Comparison of ENCODE assay signal across 8 cellular contexts in the genomic region with DNA sequence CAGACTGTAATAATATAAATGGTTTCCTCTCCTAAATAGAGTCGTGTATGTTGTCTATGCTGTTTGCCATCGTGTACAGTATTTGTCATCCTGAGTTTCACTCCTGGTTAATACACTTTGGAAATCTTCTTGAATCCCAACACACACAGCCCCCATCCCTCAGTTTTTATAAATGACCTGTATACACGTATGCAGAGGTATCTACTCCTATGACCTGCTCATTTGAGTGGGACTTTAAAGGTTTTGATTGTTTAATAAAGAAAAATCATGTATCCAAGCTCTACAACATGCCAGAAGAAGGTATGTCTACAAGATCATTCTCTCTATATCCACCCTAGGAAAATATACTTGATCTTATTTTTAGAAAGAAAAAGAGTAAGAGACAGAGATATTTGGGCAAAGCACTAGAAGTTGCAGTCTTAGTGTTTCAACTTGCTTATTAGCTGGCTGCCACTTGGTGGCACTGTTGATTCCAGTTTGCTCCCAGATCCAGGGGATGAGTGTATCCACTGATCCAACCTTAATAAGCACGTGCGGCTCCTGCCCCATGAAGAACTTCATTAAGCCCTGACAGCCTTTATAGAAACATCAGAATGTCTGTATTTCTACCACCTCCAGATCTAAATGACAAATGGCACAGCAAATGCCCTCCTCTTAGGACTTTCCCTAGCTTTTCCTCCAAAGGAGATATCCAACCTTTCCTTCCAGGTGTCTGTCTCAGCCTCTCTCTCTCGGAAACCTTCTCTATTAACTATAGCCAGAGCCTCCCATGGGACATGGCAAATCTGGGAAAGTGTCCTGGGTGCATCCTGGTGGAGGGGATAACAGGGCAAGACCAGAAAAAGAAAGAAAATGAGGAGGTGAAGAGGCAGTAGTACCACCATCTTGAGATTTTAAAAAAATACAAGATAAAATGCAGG.
DNase-seq lines count a peak whose midpoint lies in the region; ATAC-seq and TF ChIP-seq lines count a peak whose summit lies in the region.

No MANE protein-coding gene starts in this region.

- H3K9me3 ChIP-seq in DOHH2 (ENCODE audit: control insufficient read depth, insufficient read depth, low read length) (no peaks in the 10 kb centered on the region), MM.1S (replicated peaks; ENCODE audit: insufficient read depth, low read length) (no peaks in the 10 kb centered on the region), SJSA1 (replicated peaks) (no peaks in the 10 kb centered on the region), aorta (ENCODE audit: control insufficient read depth, low read length) (no peaks in the 10 kb centered on the region)

- no peak overlapping the region for H4K5ac ChIP-seq in mesendoderm (ENCODE audit: low read length)

- H3K4me3 ChIP-seq in DOHH2 (ENCODE audit: low read length), result no peak overlapping the region
- H3K4me3 ChIP-seq in MM.1S (ENCODE audit: low read length), result no peak overlapping the region
- no peak overlapping the region for H3K4me3 ChIP-seq in SJSA1
- no peak overlapping the region for H3K4me3 ChIP-seq in mesendoderm (ENCODE audit: low read length)
- H3K4me3 ChIP-seq in aorta (ENCODE audit: low read length in 2 of 2), result no peak overlapping the region

- H4K8ac ChIP-seq in mesendoderm (ENCODE audit: low read depth, low read length), result no peak overlapping the region

- peaks cover 9% of the 10 kb centered on the region; the same call in 1 of the 2 replicates for H3K27me3 ChIP-seq in DOHH2 (ENCODE audit: control insufficient read depth, low read length)
- H3K27me3 ChIP-seq in MM.1S (replicated peaks; ENCODE audit: insufficient read depth, low read length), result no peaks in the 10 kb centered on the region
- no peaks in the 10 kb centered on the region for H3K27me3 ChIP-seq in SJSA1 (replicated peaks)
- no peaks in the 10 kb centered on the region for H3K27me3 ChIP-seq in mesendoderm (ENCODE audit: insufficient read depth, low read length, poor library complexity)
- no peaks in the 10 kb centered on the region for H3K27me3 ChIP-seq in aorta (ENCODE audit: control insufficient read depth in 1 of 2, insufficient read depth in 2 of 2, low read length in 1 of 2)

- no peak overlapping the region for H2BK15ac ChIP-seq in mesendoderm (replicated peaks; ENCODE audit: low read depth)

- peak; percentile 73 for TF ChIP-seq CTCF in DOHH2 (IDR thresholded peaks at IDR 0.05; ENCODE audit: low read depth, low read length, poor library complexity, severe bottlenecking)
- TF ChIP-seq CTCF in MM.1S (IDR thresholded peaks at IDR 0.05; ENCODE audit: low read length), result peak; percentile 74

- H3K4ac ChIP-seq in mesendoderm (ENCODE audit: low read depth, low read length), result no peak overlapping the region

- no peaks in the 10 kb centered on the region for H3K79me1 ChIP-seq in mesendoderm (ENCODE audit: low read length)

- no peak overlapping the region for H2AK5ac ChIP-seq in mesendoderm (ENCODE audit: low read length)

- no peaks in the 10 kb centered on the region for H4K20me1 ChIP-seq in DOHH2 (ENCODE audit: control insufficient read depth, insufficient read depth, low read depth, low read length)
- no peaks in the 10 kb centered on the region for H4K20me1 ChIP-seq in MM.1S (ENCODE audit: insufficient read depth, low read length)

- no peak overlapping the region for H2BK120ac ChIP-seq in mesendoderm (ENCODE audit: low read depth, low read length)

- DNase-seq in MM.1S (peak; percentile 55), SJSA1 (ENCODE audit: low read depth in 1 of 2, low spot score in 2 of 2) (peak; percentile 44 to 58), epidermal melanocyte (ENCODE audit: insufficient read length, low spot score) (peak; percentile 37), mesendoderm (peak; percentile 82), aorta (peak in 1 of 2 donors; percentile 54), amniotic stem cell (lab: John Stamatoyannopoulos, UW) (no peak)

- H3K79me2 ChIP-seq in DOHH2 (ENCODE audit: control insufficient read depth, low read length) (no peaks in the 10 kb centered on the region), MM.1S (ENCODE audit: low read length) (no peaks in the 10 kb centered on the region), mesendoderm (ENCODE audit: control insufficient read depth, insufficient read depth, low read length) (no peaks in the 10 kb centered on the region)

- H3K27ac ChIP-seq in DOHH2 (ENCODE audit: low read depth, low read length) (no peak overlapping the region), MM.1S (ENCODE audit: low read length) (no peak overlapping the region), SJSA1 (no peak overlapping the region), mesendoderm (ENCODE audit: low read depth, low read length) (no peak overlapping the region), aorta (ENCODE audit: low read depth in 1 of 2, low read length in 2 of 2) (no peak overlapping the region)

- H3K23ac ChIP-seq in mesendoderm (ENCODE audit: low read length), result no peak overlapping the region

- H3F3A ChIP-seq in DOHH2 (ENCODE audit: control insufficient read depth, insufficient read depth) (no peaks in the 10 kb centered on the region), MM.1S (ENCODE audit: insufficient read depth, low read length) (no peaks in the 10 kb centered on the region)

- peak; percentile 74 for ATAC-seq in GM21619 (IDR thresholded peaks at IDR 0.05; ENCODE audit: unreplicated experiment)
- ATAC-seq in aorta (ENCODE audit: low FRiP score), result peak; percentile 74

- H3K18ac ChIP-seq in mesendoderm (ENCODE audit: low read length), result no peak overlapping the region

- H3K36me3 ChIP-seq in DOHH2 (ENCODE audit: control insufficient read depth, low read length) (no peaks in the 10 kb centered on the region), MM.1S (replicated peaks; ENCODE audit: insufficient read depth, low read length) (no peaks in the 10 kb centered on the region), SJSA1 (no peaks in the 10 kb centered on the region), mesendoderm (ENCODE audit: control insufficient read depth, insufficient read depth, low read length) (no peaks in the 10 kb centered on the region), aorta (ENCODE audit: control insufficient read depth in 1 of 2, insufficient read depth in 2 of 2, low read length in 1 of 2) (no peaks in the 10 kb centered on the region)

- H3K9ac ChIP-seq in MM.1S (ENCODE audit: low read length) (no peak overlapping the region), mesendoderm (ENCODE audit: low read length) (no peak overlapping the region)

- H3K4me2 ChIP-seq in DOHH2 (ENCODE audit: low read length) (no peak overlapping the region), MM.1S (ENCODE audit: low read depth, low read length) (no peak overlapping the region), mesendoderm (ENCODE audit: low read length) (no peak overlapping the region)

- H3K9me2 ChIP-seq in DOHH2 (replicated peaks; ENCODE audit: control insufficient read depth, low read length) (no peaks in the 10 kb centered on the region), MM.1S (replicated peaks; ENCODE audit: insufficient read depth, low read length) (no peaks in the 10 kb centered on the region)

- intact Hi-C loops in aorta (cut with DNase I), result loop anchor here in 1 of 2 donors (5.0 kb wide), 1 partner anchor 1909 kb away; no protein-coding TSS in a partner anchor

- no peaks in the 10 kb centered on the region for H3K4me1 ChIP-seq in DOHH2 (ENCODE audit: control insufficient read depth, low read length)
- H3K4me1 ChIP-seq in MM.1S (ENCODE audit: low read length), result no peaks in the 10 kb centered on the region
- H3K4me1 ChIP-seq in SJSA1 (replicated peaks), result no peaks in the 10 kb centered on the region
- H3K4me1 ChIP-seq in mesendoderm (ENCODE audit: control insufficient read depth, low read depth, low read length), result no peaks in the 10 kb centered on the region
- H3K4me1 ChIP-seq in aorta (ENCODE audit: control insufficient read depth in 1 of 2, insufficient read depth in 2 of 2, low read length in 2 of 2), result no peaks in the 10 kb centered on the region

- no peak overlapping the region for H2AFZ ChIP-seq in MM.1S (ENCODE audit: low read length)

- no peak overlapping the region for H3K56ac ChIP-seq in mesendoderm (ENCODE audit: low read length)

- WGBS in mesendoderm (ENCODE audit: extremely low coverage, insufficient coverage, low lambda C conversion rate), result no CpG with 5 or more reads among the region's 6 CpGs
- WGBS in aorta, 2 donors, result 44 to 48% methylated on average over 6 of the region's 6 CpGs

- no peak overlapping the region for H2BK5ac ChIP-seq in mesendoderm (ENCODE audit: low read length)
